In genomic region chr15:92881838-92882696, GRCh38 we compare ENCODE assay signal across 8 cellular contexts.
DNase-seq lines count a peak whose midpoint lies in the region; ATAC-seq and TF ChIP-seq lines count a peak whose summit lies in the region.

No MANE protein-coding gene starts in this region.

- H3K9me3 ChIP-seq in OCI-LY3 (ENCODE audit: insufficient read depth, low read length), result no peaks in the 10 kb centered on the region

- 0 out of 2 replicates have a peak, but pooled peaks cover 3% of the 10 kb centered on the region for H3K27me3 ChIP-seq in OCI-LY3 (ENCODE audit: low read depth, low read length)

- H3K4me1 ChIP-seq in OCI-LY3 (ENCODE audit: low read length), result peaks cover 28% of the 10 kb centered on the region

- no peaks in the 10 kb centered on the region for H4K20me1 ChIP-seq in OCI-LY3 (ENCODE audit: insufficient read depth, low read length)

- peak; percentile 96 for ATAC-seq in GM21528 (IDR thresholded peaks at IDR 0.05; ENCODE audit: low FRiP score, unreplicated experiment)

- H3K4me2 ChIP-seq in OCI-LY3 (ENCODE audit: low read length), result peak overlapping the region; percentile 82

- H3K36me3 ChIP-seq in OCI-LY3 (replicated peaks; ENCODE audit: low read depth, low read length), result peaks cover 35% of the 10 kb centered on the region

- no peak for TF ChIP-seq CTCF in OCI-LY3 (IDR thresholded peaks at IDR 0.05; ENCODE audit: low read depth, low read length)

- DNase-seq in DMS 273 treated with DMSO at 0.1 percent for 48 hours (lab: John Stamatoyannopoulos, UW) (peak; percentile 98), HuH-7.5 (ENCODE audit: low spot score) (peak; percentile 99), activated T-cell treated with anti-CD3 and anti-CD28 coated beads for 24 hours (ENCODE audit: low read depth) (peak; percentile 97), epidermal melanocyte (ENCODE audit: insufficient read length, low spot score) (peak; percentile 97), middle frontal gyrus (ENCODE audit: extremely low spot score, low spot score) (peak; percentile 99)
- peak; percentile 97 to 98 for DNase-seq in stimulated activated CD8-positive, alpha-beta memory T cell treated with anti-CD3 and anti-CD28 coated beads, Interleukin-2, amount 100 ng/mL, for 1 hour (ENCODE audit: low read depth in 2 of 2)

- peak overlapping the region; percentile 73 for H3K9ac ChIP-seq in OCI-LY3 (ENCODE audit: low read length)

- peaks cover 51% of the 10 kb centered on the region for H3K79me2 ChIP-seq in OCI-LY3 (ENCODE audit: low read length)

- peak overlapping the region; percentile 79 for H3K4me3 ChIP-seq in OCI-LY3 (ENCODE audit: low read length)

- no peak overlapping the region for H2AFZ ChIP-seq in OCI-LY3 (ENCODE audit: low read depth, low read length)

- H3K27ac ChIP-seq in OCI-LY3 (ENCODE audit: low read length), result peak overlapping the region; percentile 82

Comparison
In these comparisons a context has a peak if more than half of its experiments do, and no peak if none do; other contexts are left out.
1. Peak in every context shown above with its lines: DNase-seq, ATAC-seq, H3K4me3 ChIP-seq and H3K27ac ChIP-seq.